Comparison of ENCODE assay signal across 14 cellular contexts in genomic region chr19:13016628-13017305, GRCh38. TPM values are rescaled to one million over a fixed set of nuclear protein-coding genes. Genes with fewer than 3 reads are reported as not detected.
DNase-seq lines count a peak whose midpoint lies in the region; ATAC-seq and TF ChIP-seq lines count a peak whose summit lies in the region.
"Had no signal": no experiment of that assay in that cellular context is flagged by ENCODE, and none has a peak within 500 bp of the region (broad histone marks: within the 10 kb centered on the region; RNA-seq: fewer than 3 reads in every experiment).

No MANE protein-coding gene starts in this region.

- peaks cover 100% of the 10 kb centered on the region for H3K4me1 ChIP-seq in left ventricle myocardium inferior
- peaks cover 18 to 30% of the 10 kb centered on the region in 2 donors for H3K4me1 ChIP-seq in esophagus (ENCODE audit: control insufficient read depth in 2 of 2, insufficient read depth in 2 of 2, low read length in 1 of 2)
- peaks cover 73% of the 10 kb centered on the region for H3K4me1 ChIP-seq in osteoblast (ENCODE audit: insufficient read depth, low read length)
- peaks cover 98% of the 10 kb centered on the region for H3K4me1 ChIP-seq in vagina

- peaks cover 3% of the 10 kb centered on the region for H4K20me1 ChIP-seq in osteoblast (ENCODE audit: insufficient read depth, low read length)

- peaks cover 99% of the 10 kb centered on the region for H3K79me2 ChIP-seq in osteoblast (ENCODE audit: insufficient read depth, low read length)

- POLR2A ChIA-PET in HEK293T (lab: Yijun Ruan, JAX), result no interaction called here

- H3K4me3 ChIP-seq in left ventricle myocardium inferior (peak overlapping the region; percentile 44), esophagus (ENCODE audit: low read depth in 1 of 2, low read length in 2 of 2) (peak overlapping the region; percentile 8 to 41), osteoblast (ENCODE audit: insufficient read depth, low read length) (peak overlapping the region; percentile 64), vagina (peak overlapping the region; percentile 5 to 24)

- peak overlapping the region; percentile 88 for H3K4me2 ChIP-seq in osteoblast (ENCODE audit: insufficient read depth, low read length)

- no peak for DNase-seq in left ventricle myocardium inferior
- no peak for DNase-seq in Right ventricle myocardium inferior (ENCODE audit: missing footprints)
- DNase-seq in osteoblast (ENCODE audit: insufficient read length, low spot score, missing footprints), result peak; percentile 72
- DNase-seq in vagina (ENCODE audit: extremely low spot score in 2 of 2), result no peak
- DNase-seq in HEK293T (ENCODE audit: extremely low spot score), result no peak
- DNase-seq in activated effector memory CD4-positive, alpha-beta T cell treated with Interleukin-2 at 50 U/mL for 16 hours, result no peak
- DNase-seq in SW480 (ENCODE audit: low spot score), result no peak
- DNase-seq: activated CD4-positive, alpha-beta T cell treated with anti-CD3 and anti-CD28 coated beads for 36 hours; effector CD4-positive, alpha-beta T cell; EL; NCI-H510A treated with DMSO at 0.1 percent for 48 hours had no signal

- 34 to 62% methylated on average over 22 of the region's 22 CpGs for WGBS in esophagus, 2 donors

- H3K27ac ChIP-seq in left ventricle myocardium inferior (replicated peaks) (peak overlapping the region; percentile 94), esophagus (ENCODE audit: low read depth in 2 of 2, low read length in 1 of 2) (peak overlapping the region; percentile 89 to 93), osteoblast (ENCODE audit: low read depth, low read length) (peak overlapping the region; percentile 84), vagina (peak overlapping the region; percentile 99)

- H3K9me3 ChIP-seq in left ventricle myocardium inferior (replicated peaks) (no peaks in the 10 kb centered on the region), esophagus (ENCODE audit: control insufficient read depth in 2 of 2, insufficient read depth in 1 of 2, low read depth in 1 of 2, low read length in 1 of 2) (no peaks in the 10 kb centered on the region), osteoblast (ENCODE audit: low read depth, low read length) (no peaks in the 10 kb centered on the region), vagina (no peaks in the 10 kb centered on the region)

- CTCF ChIA-PET in HEK293T (lab: Yijun Ruan, JAX), result interaction anchor here (0.6 to 1.6 kb wide), 2 partner anchors 17 to 261 kb away, joined by 4 to 5 read pairs; no protein-coding TSS in a partner anchor

- TF ChIP-seq POLR2A in vagina (IDR thresholded peaks at IDR 0.05), result no peak

- ATAC-seq in Right ventricle myocardium inferior, result no peak
- ATAC-seq: activated CD4-positive, alpha-beta T cell treated with anti-CD3 and anti-CD28 coated beads for 36 hours; HCT116 had no signal

- H3K27me3 ChIP-seq in left ventricle myocardium inferior (ENCODE audit: low read depth) (no peaks in the 10 kb centered on the region), esophagus (ENCODE audit: control insufficient read depth in 1 of 2, insufficient read depth in 2 of 2, low read length in 2 of 2) (no peaks in the 10 kb centered on the region), osteoblast (ENCODE audit: insufficient read depth, low read length) (no peaks in the 10 kb centered on the region), vagina (no peaks in the 10 kb centered on the region)

- TF ChIP-seq CTCF in left ventricle myocardium inferior (IDR thresholded peaks at IDR 0.05; ENCODE audit: borderline replicate concordance) (no peak), osteoblast (IDR thresholded peaks at IDR 0.05; ENCODE audit: extremely low read depth, low read depth, low read length) (no peak), vagina (IDR thresholded peaks at IDR 0.05) (no peak)

- H3K36me3 ChIP-seq in left ventricle myocardium inferior (no peaks in the 10 kb centered on the region), esophagus (ENCODE audit: control insufficient read depth in 2 of 2, insufficient read depth in 2 of 2, low read length in 1 of 2) (no peaks in the 10 kb centered on the region), osteoblast (ENCODE audit: insufficient read depth, low read length) (peaks cover 3% of the 10 kb centered on the region), vagina (no peaks in the 10 kb centered on the region)

- intact Hi-C loops in left ventricle myocardium inferior (cut with micrococcal nuclease), result no loop called here
- intact Hi-C loops in Right ventricle myocardium inferior (cut with DNase I), result no loop called here
- intact Hi-C loops in vagina (cut with DNase I), result loop anchor here (5.0 kb wide), 1 partner anchor 46 kb away; no protein-coding TSS in a partner anchor

- H2AFZ ChIP-seq in osteoblast (ENCODE audit: low read length), result peak overlapping the region; percentile 49

TF ChIP-seq in HEK293T, 16 proteins besides CTCF, POLR2A, EP300 and RAD21:
- TF ChIP-seq FOXK2 (IDR thresholded peaks at IDR 0.05), result no peak
- no peak for TF ChIP-seq L3MBTL2 (conservative IDR thresholded peaks at IDR 0.05)
- TF ChIP-seq ARNT (IDR thresholded peaks at IDR 0.05), result no peak
- TF ChIP-seq NFRKB (IDR thresholded peaks at IDR 0.05), result no peak
- TF ChIP-seq FOXA1 (IDR thresholded peaks at IDR 0.05), result no peak
- no peak for TF ChIP-seq BHLHE40 (IDR thresholded peaks at IDR 0.05; ENCODE audit: borderline replicate concordance)
- no peak for TF ChIP-seq HDGF (IDR thresholded peaks at IDR 0.05; ENCODE audit: borderline replicate concordance)
- no peak for TF ChIP-seq ZNF384 (IDR thresholded peaks at IDR 0.05)
- TF ChIP-seq LEF1 (IDR thresholded peaks at IDR 0.05; ENCODE audit: borderline replicate concordance), result no peak
- TF ChIP-seq SUZ12 (IDR thresholded peaks at IDR 0.05), result no peak
- TF ChIP-seq FOXM1 (IDR thresholded peaks at IDR 0.05; ENCODE audit: borderline replicate concordance), result no peak
- TF ChIP-seq PKNOX1 (IDR thresholded peaks at IDR 0.05), result no peak
- no peak for TF ChIP-seq CTBP1 (IDR thresholded peaks at IDR 0.05; ENCODE audit: borderline replicate concordance)
- no peak for TF ChIP-seq TARDBP (IDR thresholded peaks at IDR 0.05)

RNA-seq across cellular contexts. Expression of gene NFIX, which starts 21.5 kb away (rescaled TPM):
- total RNA-seq in left ventricle myocardium inferior (118 TPM), Right ventricle myocardium inferior (159 TPM), osteoblast (114 and 122 TPM in 2 replicates), vagina (81.8 TPM)
- polyA plus RNA-seq in esophagus, result 10 to 100 TPM; 26.9 to 38.5 TPM

RNA-seq across cellular contexts. Expression of gene DAND5, which starts 47.4 kb away (rescaled TPM):
- total RNA-seq in left ventricle myocardium inferior (12.7 TPM), Right ventricle myocardium inferior (9.9 TPM), osteoblast (not detected in 2 replicates), vagina (not detected)
- polyA plus RNA-seq in esophagus, result not detected
- total RNA-seq: osteocyte had no signal

RNA-seq across cellular contexts. Expression of gene GADD45GIP1, which starts 59.7 kb away (rescaled TPM):
- total RNA-seq in left ventricle myocardium inferior (31.4 TPM), Right ventricle myocardium inferior (33.7 TPM), osteoblast (15.2 and 16.8 TPM in 2 replicates), vagina (80.3 TPM)
- 10 to 100 TPM; 53.7 to 57.0 TPM for polyA plus RNA-seq in esophagus

Comparison
In these comparisons a context has a peak if more than half of its experiments do, and no peak if none do; other contexts are left out.
1. RNA of gene DAND5, which starts 47.4 kb away (total RNA-seq): 12.7 TPM in left ventricle myocardium inferior (single experiment) and 9.9 TPM in Right ventricle myocardium inferior (single experiment); not detected in osteoblast and not detected in vagina (single experiment); every median in the first group is over 10 times any median in the second.
2. Peak in every context shown above with its lines, with median percentiles within 50 percentile points of each other: H3K27ac ChIP-seq and H3K4me3 ChIP-seq.